Comparison of ENCODE assay signal across 11 cellular contexts in genomic region chr6:107740496-107741190, GRCh38.
A peak's percentile ranks its signal among the peaks of the same experiment; 100 is the strongest.
DNase-seq lines count a peak whose midpoint lies in the region; ATAC-seq and TF ChIP-seq lines count a peak whose summit lies in the region.
"Had no signal": no experiment of that assay in that cellular context is flagged by ENCODE, and none has a peak within 500 bp of the region (broad histone marks: within the 10 kb centered on the region; RNA-seq: fewer than 3 reads in every experiment).

No MANE protein-coding gene starts in this region.

- H3K27ac Mint-ChIP-seq in activated B cell treated with CpG ODN at 0.5 μM for 24 hours (peak overlapping the region; percentile 89), naive B cell (peak overlapping the region; percentile 18 to 80 (median 47))

- H3K27me3 Mint-ChIP-seq in activated B cell treated with CpG ODN at 0.5 μM for 24 hours (no peaks in the 10 kb centered on the region), naive B cell (no peaks in the 10 kb centered on the region)

- no peaks in the 10 kb centered on the region for H3K9me3 Mint-ChIP-seq in activated B cell treated with CpG ODN at 0.5 μM for 24 hours
- peaks cover 0 to 1% (median 0%) of the 10 kb centered on the region in 7 donors for H3K9me3 Mint-ChIP-seq in naive B cell

- no peak for TF ChIP-seq CTCF in activated B cell treated with CpG ODN at 0.5 μM for 24 hours (IDR thresholded peaks at IDR 0.05)

- ATAC-seq in GM19452 (IDR thresholded peaks at IDR 0.05; ENCODE audit: unreplicated experiment) (peak; percentile 61), activated B cell treated with CpG ODN at 0.5 μM for 24 hours (ENCODE audit: low read depth) (peak; percentile 58), naive B cell (ENCODE audit: low read depth in 2 of 2) (peak; percentile 23 to 58), GM21529 (IDR thresholded peaks at IDR 0.05; ENCODE audit: unreplicated experiment) (no peak), HG03280 (IDR thresholded peaks at IDR 0.05; ENCODE audit: unreplicated experiment) (no peak)
- ATAC-seq: K562 had no signal

- DNase-seq in EL: peak; percentile 9
- DNase-seq in activated B cell treated with CpG ODN at 0.5 μM for 24 hours: no peak
- DNase-seq in naive B cell: no peak
- DNase-seq in posterior cingulate gyrus: no peak
- no peak for DNase-seq in amniotic stem cell (lab: John Stamatoyannopoulos, UW)
- DNase-seq: activated CD8-positive, alpha-beta memory T cell treated with anti-CD3 and anti-CD28 coated beads for 24 hours; trophoblast cell had no signal

- peak overlapping the region; percentile 68 for H3K4me3 Mint-ChIP-seq in activated B cell treated with CpG ODN at 0.5 μM for 24 hours
- H3K4me3 Mint-ChIP-seq in naive B cell: peak overlapping the region in 7 of 8 donors; percentile 30 to 76 (median 55)

- peaks cover 31% of the 10 kb centered on the region for H3K4me1 Mint-ChIP-seq in activated B cell treated with CpG ODN at 0.5 μM for 24 hours
- peaks cover 24 to 38% (median 33%) of the 10 kb centered on the region in 3 donors for H3K4me1 Mint-ChIP-seq in naive B cell

- CTCF ChIA-PET in activated B cell treated with CpG ODN at 0.5 μM for 24 hours (lab: Charles Lee): interaction anchor here (0.7 to 1.9 kb wide), 2 partner anchors 39 to 107 kb away, joined by 3 to 8 read pairs; no protein-coding TSS in a partner anchor

- POLR2A ChIA-PET in activated B cell treated with CpG ODN at 0.5 μM for 24 hours (lab: Charles Lee): interaction anchor here (0.8 kb wide), 1 partner anchor 21 kb away, joined by 3 read pairs; no protein-coding TSS in a partner anchor

- intact Hi-C loops in activated B cell treated with CpG ODN at 0.5 μM for 24 hours (cut with micrococcal nuclease): loop anchor here (5.0 kb wide), 1 partner anchor 82 kb away; the partner anchor contains the start of gene SCML4
- intact Hi-C loops in posterior cingulate gyrus (cut with DNase I): no loop called here

- H3K36me3 Mint-ChIP-seq in activated B cell treated with CpG ODN at 0.5 μM for 24 hours (ENCODE audit: low read depth): peaks cover 63% of the 10 kb centered on the region
- H3K36me3 Mint-ChIP-seq in naive B cell: peaks cover 51 to 54% of the 10 kb centered on the region in 2 donors

Comparison
In these comparisons a context has a peak if more than half of its experiments do, and no peak if none do; other contexts are left out.
1. ATAC-seq: peak in GM19452 (single experiment), activated B cell treated with CpG ODN at 0.5 μM for 24 hours (single experiment) and naive B cell (2 of 2); none in GM21529 (single experiment) and HG03280 (single experiment).